Comparison of ENCODE assay signal across 8 cellular contexts in genomic region chr19:5913739-5914357, GRCh38. TPM values are rescaled to one million over a fixed set of nuclear protein-coding genes. Genes with fewer than 3 reads are reported as not detected.
DNase-seq lines count a peak whose midpoint lies in the region; ATAC-seq and TF ChIP-seq lines count a peak whose summit lies in the region.

Gene CAPS, plus strand, starts transcription at chr19:5914254. Its CDS starts 153 bp downstream, at chr19:5914407.

- no peak within 1 kb of the TSS for H3K27ac ChIP-seq in brain microvascular endothelial cell

- no peak within 1 kb of the TSS for H3K4me3 Mint-ChIP-seq in mesothelial cell of epicardium

- peaks cover 7% of the 10 kb centered on the region for H3K36me3 Mint-ChIP-seq in mesothelial cell of epicardium

- H3K27me3 Mint-ChIP-seq in mesothelial cell of epicardium (ENCODE audit: low read depth), result no peaks in the 10 kb centered on the region

- peak; percentile 52; the same call in 1 of the 2 replicates for TF ChIP-seq EP300 in Ishikawa (IDR thresholded peaks at IDR 0.05; ENCODE audit: borderline replicate concordance)

- H3K4me1 Mint-ChIP-seq in mesothelial cell of epicardium, result peaks cover 17% of the 10 kb centered on the region

- TF ChIP-seq CTCF in mesothelial cell of epicardium (IDR thresholded peaks at IDR 0.05; ENCODE audit: unreplicated experiment) (no peak), brain microvascular endothelial cell (IDR thresholded peaks at IDR 0.05; ENCODE audit: low read depth, low read length, missing control alignments) (no peak)

- ATAC-seq in GM19452 (IDR thresholded peaks at IDR 0.05; ENCODE audit: unreplicated experiment), result no peak

- H3K27ac Mint-ChIP-seq in mesothelial cell of epicardium, result peak within 1 kb of the TSS; percentile 34

- in situ Hi-C loops in brain microvascular endothelial cell (cut with HindIII; ENCODE audit: low pct_ligation_motif_present, low sequenced_read_pairs), result no loop called here

- H3K27me3 ChIP-seq in brain microvascular endothelial cell (replicated peaks), result no peaks in the 10 kb centered on the region

- no peak within 1 kb of the TSS for H3K4me3 ChIP-seq in brain microvascular endothelial cell (ENCODE audit: low read depth, low read length)

- peaks cover 30% of the 10 kb centered on the region for H3K36me3 ChIP-seq in brain microvascular endothelial cell (replicated peaks)

- 0 out of 2 replicates have a peak, but pooled peaks have one; percentile 20 for TF ChIP-seq RAD21 in Ishikawa (IDR thresholded peaks at IDR 0.05; ENCODE audit: low read depth)

- DNase-seq in 8988T, result peak; percentile 42
- peak; percentile 79 for DNase-seq in epidermal melanocyte (ENCODE audit: insufficient read length, low spot score)
- DNase-seq in mesothelial cell of epicardium (ENCODE audit: low spot score in 2 of 2, unreplicated experiment in 2 of 2), result no peak
- DNase-seq in RKO (ENCODE audit: low spot score), result no peak
- DNase-seq in brain microvascular endothelial cell, result no peak
- DNase-seq in dermis blood vessel endothelial cell, result no peak

- no peaks in the 10 kb centered on the region for H3K9me3 Mint-ChIP-seq in mesothelial cell of epicardium

TF ChIP-seq in Ishikawa, 13 proteins besides CTCF, POLR2A, EP300 and RAD21:
- TF ChIP-seq TEAD4 (IDR thresholded peaks at IDR 0.05), result no peak
- TF ChIP-seq NFIC (IDR thresholded peaks at IDR 0.05), result peak; percentile 93
- TF ChIP-seq CREB1 (IDR thresholded peaks at IDR 0.05; ENCODE audit: low read depth), result no peak
- peak; percentile 77 for TF ChIP-seq ZBTB7A (IDR thresholded peaks at IDR 0.05; ENCODE audit: low read depth)
- TF ChIP-seq TCF12 (IDR thresholded peaks at IDR 0.05; ENCODE audit: low read depth), result peak; percentile 79
- TF ChIP-seq CEBPB (IDR thresholded peaks at IDR 0.05), result peak; percentile 79
- peak; percentile 45; the same call in 1 of the 2 replicates for TF ChIP-seq FOXM1 (IDR thresholded peaks at IDR 0.05; ENCODE audit: borderline replicate concordance, low read depth)
- TF ChIP-seq USF1 (IDR thresholded peaks at IDR 0.05), result no peak
- TF ChIP-seq MAX (IDR thresholded peaks at IDR 0.05), result peak; percentile 51; the same call in 1 of the 2 replicates

RNA-seq across cellular contexts. Expression of gene CAPS, which starts in this region (rescaled TPM):
- total RNA-seq in mesothelial cell of epicardium, result 16.2 to 17.2 TPM (median 16.7 TPM) in 3 replicates
- 2.6 and 3.7 TPM in 2 replicates for total RNA-seq in dermis blood vessel endothelial cell

Comparison
In these comparisons a context has a peak if more than half of its experiments do, and no peak if none do; other contexts are left out.
1. DNase-seq: peak in 8988T (single experiment) and epidermal melanocyte (single experiment); none in mesothelial cell of epicardium (0 of 2), RKO (single experiment), brain microvascular endothelial cell (single experiment) and dermis blood vessel endothelial cell (single experiment).